In the genomic region with DNA sequence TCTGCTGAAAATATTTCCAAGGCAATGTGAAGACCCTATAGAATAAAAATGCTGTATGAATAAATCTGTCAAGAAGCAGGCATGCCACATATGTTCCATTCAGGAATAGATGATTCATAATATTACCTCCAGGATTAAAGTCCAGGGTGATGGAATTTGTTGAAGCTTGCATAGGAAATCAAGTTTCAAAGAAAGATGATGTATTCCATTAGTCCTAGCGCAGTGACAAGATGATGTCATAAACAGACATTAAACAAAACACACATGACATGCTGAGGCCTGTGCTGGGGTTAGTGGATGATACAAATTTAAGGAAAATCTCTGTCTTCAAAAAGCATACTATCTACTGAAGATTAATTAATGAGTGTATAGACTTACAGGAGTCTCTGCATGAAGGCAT, we compare ENCODE assay signal across 1 cellular context.
TF ChIP-seq lines count a peak whose summit lies in the region.

No MANE protein-coding gene starts in this region.

TF ChIP-seq in HepG2, 621 proteins besides CTCF, POLR2A, EP300 and RAD21 (continued from another document):
- TF ChIP-seq ZBTB2 (CRISPR knock-in tag; IDR thresholded peaks at IDR 0.05; ENCODE audit: low read depth) (no peak), ZNF407 (CRISPR knock-in tag; IDR thresholded peaks at IDR 0.05; ENCODE audit: not compliant biosample characterization) (no peak), GTF3A (CRISPR knock-in tag; conservative IDR thresholded peaks at IDR 0.05) (no peak), CREB1 (IDR thresholded peaks at IDR 0.05) (0 out of 2 replicates have a peak, but pooled peaks have one; percentile 31), CREB1 (CRISPR knock-in tag; IDR thresholded peaks at IDR 0.05) (no peak), ATF7 (IDR thresholded peaks at IDR 0.05) (peak; percentile 82), ATF7 (CRISPR knock-in tag; IDR thresholded peaks at IDR 0.05) (no peak), KDM6A (CRISPR knock-in tag; IDR thresholded peaks at IDR 0.05; ENCODE audit: low read depth) (no peak), TP53 (CRISPR knock-in tag; conservative IDR thresholded peaks at IDR 0.05) (no peak)
- TF ChIP-seq, protein P1, sequence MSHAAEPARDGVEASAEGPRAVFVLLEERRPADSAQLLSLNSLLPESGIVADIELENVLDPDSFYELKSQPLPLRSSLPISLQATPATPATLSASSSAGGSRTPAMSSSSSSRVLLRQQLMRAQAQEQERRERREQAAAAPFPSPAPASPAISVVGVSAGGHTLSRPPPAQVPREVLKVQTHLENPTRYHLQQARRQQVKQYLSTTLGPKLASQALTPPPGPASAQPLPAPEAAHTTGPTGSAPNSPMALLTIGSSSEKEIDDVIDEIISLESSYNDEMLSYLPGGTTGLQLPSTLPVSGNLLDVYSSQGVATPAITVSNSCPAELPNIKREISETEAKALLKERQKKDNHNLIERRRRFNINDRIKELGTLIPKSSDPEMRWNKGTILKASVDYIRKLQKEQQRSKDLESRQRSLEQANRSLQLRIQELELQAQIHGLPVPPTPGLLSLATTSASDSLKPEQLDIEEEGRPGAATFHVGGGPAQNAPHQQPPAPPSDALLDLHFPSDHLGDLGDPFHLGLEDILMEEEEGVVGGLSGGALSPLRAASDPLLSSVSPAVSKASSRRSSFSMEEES (CRISPR knock-in tag; IDR thresholded peaks at IDR 0.05) = no peak
- TF ChIP-seq, protein P2, sequence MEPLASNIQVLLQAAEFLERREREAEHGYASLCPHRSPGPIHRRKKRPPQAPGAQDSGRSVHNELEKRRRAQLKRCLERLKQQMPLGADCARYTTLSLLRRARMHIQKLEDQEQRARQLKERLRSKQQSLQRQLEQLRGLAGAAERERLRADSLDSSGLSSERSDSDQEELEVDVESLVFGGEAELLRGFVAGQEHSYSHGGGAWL (CRISPR knock-in tag; IDR thresholded peaks at IDR 0.05) = no peak
TF ChIP-seq in HepG2: peak in this region for 2.
